In the genomic region with DNA sequence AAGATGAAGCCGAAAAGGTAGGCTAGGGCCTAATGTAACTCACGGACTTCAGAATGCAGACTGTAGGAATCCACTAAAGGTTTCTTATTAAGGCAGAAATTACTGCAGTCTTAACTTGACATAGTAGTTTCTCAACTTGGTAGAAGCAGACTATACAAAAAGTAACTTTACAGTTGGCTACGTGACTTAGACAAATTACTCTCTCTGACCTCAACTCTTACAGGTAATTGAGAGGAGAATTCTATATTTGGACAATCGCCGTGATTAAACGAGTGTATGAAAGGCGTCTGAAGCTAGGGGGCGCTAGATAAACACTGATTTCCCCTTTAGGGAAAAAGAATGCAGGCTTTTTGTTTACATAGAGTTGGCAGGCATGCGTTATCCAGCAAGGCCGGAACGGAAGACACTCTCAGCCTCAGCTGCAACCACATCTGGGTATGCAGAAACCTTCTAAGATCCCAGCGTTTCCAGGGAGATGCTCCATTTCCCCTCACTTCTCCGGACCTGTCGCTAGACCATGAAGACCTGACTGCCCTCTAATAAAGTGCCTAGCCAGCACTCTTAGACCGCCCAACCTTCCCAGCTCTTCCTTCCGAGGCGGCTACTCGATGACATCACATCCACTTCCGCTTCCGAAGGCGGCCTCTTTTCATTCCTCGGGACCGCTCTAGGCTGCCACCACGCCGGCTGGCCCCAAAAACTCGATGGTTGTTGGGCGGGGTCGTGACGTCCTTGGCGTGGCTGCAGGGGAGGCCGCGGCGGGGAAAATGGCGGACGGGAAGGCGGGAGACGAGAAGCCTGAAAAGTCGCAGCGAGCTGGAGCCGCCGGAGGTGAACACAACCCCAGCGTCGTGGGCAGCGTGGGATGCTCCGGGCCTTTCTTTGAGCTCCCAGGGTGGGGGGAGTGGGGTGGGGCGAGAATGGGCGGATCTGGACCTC, we compare ENCODE assay signal across 8 cellular contexts. TPM values are rescaled to one million over a fixed set of nuclear protein-coding genes. Genes with fewer than 3 reads are reported as not detected.
A peak's percentile ranks its signal among the peaks of the same experiment; 100 is the strongest.
DNase-seq lines count a peak whose midpoint lies in the region; ATAC-seq and TF ChIP-seq lines count a peak whose summit lies in the region.

A gene with protein sequence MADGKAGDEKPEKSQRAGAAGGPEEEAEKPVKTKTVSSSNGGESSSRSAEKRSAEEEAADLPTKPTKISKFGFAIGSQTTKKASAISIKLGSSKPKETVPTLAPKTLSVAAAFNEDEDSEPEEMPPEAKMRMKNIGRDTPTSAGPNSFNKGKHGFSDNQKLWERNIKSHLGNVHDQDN (plus strand): TSS at position 732 of the 939 bp plus-strand sequence. CDS start 36 bp downstream, at position 768.

- H3K9ac ChIP-seq in colonic mucosa (ENCODE audit: low read depth in 2 of 2, low read length in 2 of 2), result peak within 1 kb of the TSS; percentile 99

- peak; percentile 81 for ATAC-seq in HG03457 (IDR thresholded peaks at IDR 0.05; ENCODE audit: unreplicated experiment)

- H3K27ac ChIP-seq in colonic mucosa (peak within 1 kb of the TSS; percentile 97), layer of hippocampus (ENCODE audit: low read depth, low read length) (peak within 1 kb of the TSS; percentile 94)

- intact Hi-C loops in colonic mucosa (cut with DNase I), result no loop called here

- peak within 1 kb of the TSS; percentile 85 for H3K4me3 ChIP-seq in BE2C (ENCODE audit: low read depth, low read length)
- peak within 1 kb of the TSS; percentile 92 for H3K4me3 ChIP-seq in colonic mucosa

- H3K36me3 ChIP-seq in BE2C, result peaks cover 9% of the 10 kb centered on the region
- no peaks in the 10 kb centered on the region for H3K36me3 ChIP-seq in colonic mucosa

- H3K4me1 ChIP-seq in BE2C (no peaks in the 10 kb centered on the region; the same call in 1 of the 2 replicates), colonic mucosa (peaks cover 8% of the 10 kb centered on the region)

- H3K9me3 ChIP-seq in BE2C (no peaks in the 10 kb centered on the region), colonic mucosa (no peaks in the 10 kb centered on the region)

- TF ChIP-seq CTCF in BE2C (IDR thresholded peaks at IDR 0.05; ENCODE audit: low read depth, low read length) (peak; percentile 86), colonic mucosa (IDR thresholded peaks at IDR 0.05) (peak; percentile 88)

- DNase-seq in BE2C (peak; percentile 98), GM19238 (ENCODE audit: insufficient read length, low spot score) (peak; percentile 80), NCI-H524 treated with DMSO at 0.1 percent for 48 hours (lab: John Stamatoyannopoulos, UW) (peak; percentile 96), colonic mucosa (peak; percentile 99)
- peak; percentile 100 for DNase-seq in activated CD4-positive, alpha-beta T cell treated with anti-CD3 and anti-CD28 coated beads for 48 hours
- peak; percentile 99 for DNase-seq in stimulated activated CD4-positive, alpha-beta T cell treated with anti-CD3 and anti-CD28 coated beads, Interleukin-1b, Interleukin-23, amount 100 ng/mL, for 48 hours

- H3K27me3 ChIP-seq in BE2C (no peaks in the 10 kb centered on the region), colonic mucosa (no peaks in the 10 kb centered on the region), layer of hippocampus (ENCODE audit: control insufficient read depth, insufficient read depth, low read length) (no peaks in the 10 kb centered on the region)

RNA-seq across cellular contexts. Expression of the gene that starts here (rescaled TPM):
- 256 TPM for polyA plus RNA-seq in BE2C (2012; ENCODE audit: insufficient read depth, insufficient read length, low read depth)
- 100 to 1,000 TPM; 117 to 122 TPM for total RNA-seq in colonic mucosa

Comparison
In these comparisons a context has a peak if more than half of its experiments do, and no peak if none do; other contexts are left out.
1. Peak in every context shown above with its lines: DNase-seq, ATAC-seq, H3K4me3 ChIP-seq and H3K27ac ChIP-seq.